Comparison of ENCODE assay signal across 17 cellular contexts in the genomic region with DNA sequence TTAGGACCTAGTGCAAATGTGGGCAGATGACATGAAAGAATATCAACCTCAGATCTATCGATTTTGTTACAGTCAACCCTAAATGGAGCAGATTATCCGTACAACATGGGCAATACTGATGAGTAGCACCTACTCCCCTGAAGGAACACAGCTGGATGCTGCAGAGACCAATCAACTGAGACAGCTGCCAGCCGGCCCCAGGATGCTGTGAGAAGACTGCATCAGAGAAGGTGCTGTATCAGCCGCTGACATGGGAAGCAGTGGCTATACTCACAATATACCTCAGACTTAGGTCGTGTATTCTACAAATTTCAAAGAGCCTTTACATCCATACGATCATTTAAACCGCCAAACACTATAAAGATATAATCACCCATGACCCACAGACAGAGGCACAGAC.
A peak's percentile ranks its signal among the peaks of the same experiment; 100 is the strongest.
DNase-seq lines count a peak whose midpoint lies in the region; ATAC-seq and TF ChIP-seq lines count a peak whose summit lies in the region.
"Had no signal": no experiment of that assay in that cellular context is flagged by ENCODE, and none has a peak within 500 bp of the region (broad histone marks: within the 10 kb centered on the region; RNA-seq: fewer than 3 reads in every experiment).

No MANE protein-coding gene starts in this region.

- no peak overlapping the region for H3K27ac ChIP-seq in foreskin keratinocyte

- H3K4me1 ChIP-seq in foreskin keratinocyte = no peaks in the 10 kb centered on the region

- DNase-seq in activated CD4-positive, alpha-beta T cell treated with anti-CD3 and anti-CD28 coated beads for 48 hours = peak; percentile 17
- DNase-seq in activated CD4-positive, alpha-beta T cell treated with anti-CD3 and anti-CD28 coated beads, Interleukin-2, amount 50 U/mL, for 48 hours = no peak
- no peak for DNase-seq in activated naive CD4-positive, alpha-beta T cell treated with anti-CD3 and anti-CD28 coated beads, Interleukin-2, amount 10 ng/mL, durations not matched to agents 7 days and 5 days
- DNase-seq in stimulated activated CD8-positive, alpha-beta memory T cell treated with anti-CD3 and anti-CD28 coated beads, Interleukin-4, amount 100 ng/mL, for 48 hours = peak; percentile 29
- DNase-seq in GM19240 (ENCODE audit: insufficient read length, low spot score) (no peak), foreskin keratinocyte (no peak)
- DNase-seq: DMS79 treated with DMSO at 0.1 percent for 48 hours, HFFc6, NCI-H1105 treated with DMSO at 0.1 percent for 48 hours, NCI-H1694, NCI-H2107, NCI-H510A, NCI-H748 treated with DMSO at 0.1 percent for 48 hours had no signal

- H3K4me3 Mint-ChIP-seq in activated naive CD4-positive, alpha-beta T cell treated with anti-CD3 and anti-CD28 coated beads, Interleukin-2, amount 50 U/mL, for 24 hours = peak overlapping the region; percentile 6
- H3K4me3 Mint-ChIP-seq in activated naive CD4-positive, alpha-beta T cell treated with anti-CD3 and anti-CD28 coated beads, Interleukin-2, amount 10 ng/mL, durations not matched to agents 7 days and 5 days = no peak overlapping the region
- H3K4me3 Mint-ChIP-seq in activated T-helper 17 cell treated with anti-CD3 and anti-CD28 coated beads, Interleukin-2, amount 50 U/mL, for 72 hours = peak overlapping the region; percentile 60
- H3K4me3 Mint-ChIP-seq: B cell, HFFc6 had no signal

- peak overlapping the region; percentile 25 for H3K27ac Mint-ChIP-seq in activated naive CD4-positive, alpha-beta T cell treated with anti-CD3 and anti-CD28 coated beads, Interleukin-2, amount 50 U/mL, for 24 hours
- H3K27ac Mint-ChIP-seq in activated naive CD4-positive, alpha-beta T cell treated with anti-CD3 and anti-CD28 coated beads, Interleukin-2, amount 10 ng/mL, durations not matched to agents 7 days and 5 days = no peak overlapping the region
- H3K27ac Mint-ChIP-seq in activated T-helper 17 cell treated with anti-CD3 and anti-CD28 coated beads, Interleukin-2, amount 50 U/mL, for 72 hours = peak overlapping the region; percentile 65
- H3K27ac Mint-ChIP-seq: B cell, HFFc6 had no signal

- H3K27me3 Mint-ChIP-seq in activated naive CD4-positive, alpha-beta T cell treated with anti-CD3 and anti-CD28 coated beads, Interleukin-2, amount 50 U/mL, for 24 hours = no peaks in the 10 kb centered on the region
- H3K27me3 Mint-ChIP-seq in activated naive CD4-positive, alpha-beta T cell treated with anti-CD3 and anti-CD28 coated beads, Interleukin-2, amount 10 ng/mL, durations not matched to agents 7 days and 5 days = peaks cover 15% of the 10 kb centered on the region
- peaks cover 4% of the 10 kb centered on the region for H3K27me3 Mint-ChIP-seq in activated T-helper 17 cell treated with anti-CD3 and anti-CD28 coated beads, Interleukin-2, amount 50 U/mL, for 72 hours

- CTCF ChIA-PET in activated naive CD4-positive, alpha-beta T cell treated with anti-CD3 and anti-CD28 coated beads, Interleukin-2, amount 10 ng/mL, durations not matched to agents 7 days and 5 days (lab: Charles Lee) = no interaction called here

- no peak for TF ChIP-seq CTCF in foreskin keratinocyte (conservative IDR thresholded peaks at IDR 0.05)

- no peaks in the 10 kb centered on the region for H3K36me3 Mint-ChIP-seq in activated naive CD4-positive, alpha-beta T cell treated with anti-CD3 and anti-CD28 coated beads, Interleukin-2, amount 50 U/mL, for 24 hours
- peaks cover 3% of the 10 kb centered on the region for H3K36me3 Mint-ChIP-seq in activated naive CD4-positive, alpha-beta T cell treated with anti-CD3 and anti-CD28 coated beads, Interleukin-2, amount 10 ng/mL, durations not matched to agents 7 days and 5 days
- H3K36me3 Mint-ChIP-seq in activated T-helper 17 cell treated with anti-CD3 and anti-CD28 coated beads, Interleukin-2, amount 50 U/mL, for 72 hours (ENCODE audit: low read depth) = no peaks in the 10 kb centered on the region

- peaks cover 43% of the 10 kb centered on the region for H3K4me1 Mint-ChIP-seq in activated naive CD4-positive, alpha-beta T cell treated with anti-CD3 and anti-CD28 coated beads, Interleukin-2, amount 50 U/mL, for 24 hours
- H3K4me1 Mint-ChIP-seq in activated naive CD4-positive, alpha-beta T cell treated with anti-CD3 and anti-CD28 coated beads, Interleukin-2, amount 10 ng/mL, durations not matched to agents 7 days and 5 days = peaks cover 49% of the 10 kb centered on the region
- peaks cover 22% of the 10 kb centered on the region for H3K4me1 Mint-ChIP-seq in activated T-helper 17 cell treated with anti-CD3 and anti-CD28 coated beads, Interleukin-2, amount 50 U/mL, for 72 hours
- H3K4me1 Mint-ChIP-seq: B cell had no signal

- no peaks in the 10 kb centered on the region for H3K9me3 Mint-ChIP-seq in activated naive CD4-positive, alpha-beta T cell treated with anti-CD3 and anti-CD28 coated beads, Interleukin-2, amount 50 U/mL, for 24 hours
- H3K9me3 Mint-ChIP-seq in activated naive CD4-positive, alpha-beta T cell treated with anti-CD3 and anti-CD28 coated beads, Interleukin-2, amount 10 ng/mL, durations not matched to agents 7 days and 5 days = no peaks in the 10 kb centered on the region
- H3K9me3 Mint-ChIP-seq in activated T-helper 17 cell treated with anti-CD3 and anti-CD28 coated beads, Interleukin-2, amount 50 U/mL, for 72 hours = no peaks in the 10 kb centered on the region
- H3K9me3 Mint-ChIP-seq: HFFc6 had no signal

- H3K27me3 ChIP-seq in foreskin keratinocyte = peaks cover 23% of the 10 kb centered on the region

- no peak for ATAC-seq in activated T-helper 17 cell treated with anti-CD3 and anti-CD28 coated beads, Interleukin-2, amount 50 U/mL, for 72 hours (replicated peaks)
- ATAC-seq in foreskin keratinocyte = no peak
- ATAC-seq: K562 had no signal

Comparison
In these comparisons a context has a peak if more than half of its experiments do, and no peak if none do; other contexts are left out.
1. DNase-seq: peak in activated CD4-positive, alpha-beta T cell treated with anti-CD3 and anti-CD28 coated beads for 48 hours (single experiment) and stimulated activated CD8-positive, alpha-beta memory T cell treated with anti-CD3 and anti-CD28 coated beads, Interleukin-4, amount 100 ng/mL, for 48 hours (single experiment); none in activated CD4-positive, alpha-beta T cell treated with anti-CD3 and anti-CD28 coated beads, Interleukin-2, amount 50 U/mL, for 48 hours (0 of 2), activated naive CD4-positive, alpha-beta T cell treated with anti-CD3 and anti-CD28 coated beads, Interleukin-2, amount 10 ng/mL, durations not matched to agents 7 days and 5 days (single experiment), GM19240 (single experiment) and foreskin keratinocyte (0 of 2).